Comparison of ENCODE assay signal across 9 cellular contexts in the genomic region with DNA sequence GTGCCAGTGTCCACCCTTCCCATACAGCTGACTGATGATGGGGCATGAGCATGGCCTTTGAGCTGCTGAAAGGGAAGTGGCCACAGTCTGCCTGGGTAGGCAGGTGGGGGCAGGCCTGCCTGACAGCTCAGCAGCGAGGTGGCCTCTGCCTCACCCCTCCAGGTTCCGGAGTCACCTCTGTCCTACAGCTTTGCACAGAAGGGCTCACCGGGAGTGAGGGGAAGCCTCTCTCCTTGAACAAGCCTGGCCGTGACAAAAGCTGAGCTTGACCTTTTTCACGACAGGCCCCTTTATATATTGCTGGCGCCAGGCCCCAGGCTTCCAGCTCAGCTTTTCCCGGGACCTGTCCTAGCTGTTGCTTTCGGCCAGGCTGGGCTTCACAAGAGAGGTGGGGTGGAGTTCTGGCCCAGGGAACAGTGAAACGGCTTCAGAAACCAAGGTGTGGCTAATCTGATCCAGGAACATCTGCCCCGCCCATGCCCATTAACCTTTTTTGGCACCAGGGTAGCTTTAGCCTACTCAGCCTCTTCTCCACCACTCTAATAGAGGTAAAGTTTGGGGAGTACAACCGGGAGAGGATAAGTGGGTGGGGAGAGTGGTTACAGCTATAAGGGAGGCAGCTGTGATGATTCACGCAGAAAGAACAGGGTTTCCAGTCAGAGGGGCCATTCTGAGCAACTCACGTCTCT. TPM values are rescaled to one million over a fixed set of nuclear protein-coding genes. Genes with fewer than 3 reads are reported as not detected.
A peak's percentile ranks its signal among the peaks of the same experiment; 100 is the strongest.
DNase-seq lines count a peak whose midpoint lies in the region; ATAC-seq and TF ChIP-seq lines count a peak whose summit lies in the region.
"Had no signal": no experiment of that assay in that cellular context is flagged by ENCODE, and none has a peak within 500 bp of the region (broad histone marks: within the 10 kb centered on the region; RNA-seq: fewer than 3 reads in every experiment).

No MANE protein-coding gene starts in this region.

- H3K4me3 Mint-ChIP-seq in activated naive CD4-positive, alpha-beta T cell treated with anti-CD3 and anti-CD28 coated beads for 36 hours: no peak overlapping the region

- H3K9me3 Mint-ChIP-seq in activated naive CD4-positive, alpha-beta T cell treated with anti-CD3 and anti-CD28 coated beads for 36 hours: no peaks in the 10 kb centered on the region

- peak overlapping the region; percentile 77 for H3K27ac Mint-ChIP-seq in activated naive CD4-positive, alpha-beta T cell treated with anti-CD3 and anti-CD28 coated beads for 36 hours

- peak; percentile 34 for DNase-seq in activated naive CD4-positive, alpha-beta T cell treated with anti-CD3 and anti-CD28 coated beads for 36 hours
- DNase-seq in activated naive CD4-positive, alpha-beta T cell (lab: John Stamatoyannopoulos, UW): no peak
- DNase-seq in activated T-cell treated with anti-CD3 and anti-CD28 coated beads, Interleukin-2, amount 50 U/mL, for 48 hours: peak; percentile 64 to 72
- peak; percentile 29 for DNase-seq in left kidney (ENCODE audit: low read depth, low spot score)
- DNase-seq in thyroid gland: peak; percentile 97 to 98
- no peak for DNase-seq in MV-4-11 (lab: John Stamatoyannopoulos, UW)
- DNase-seq: Caco-2 had no signal

- H3K27me3 ChIP-seq in thyroid gland: no peaks in the 10 kb centered on the region

- H3K36me3 ChIP-seq in thyroid gland: no peaks in the 10 kb centered on the region

- WGBS in thyroid gland, 2 donors: 22 to 25% methylated on average over 10 to 12 of the region's 13 CpGs

- ATAC-seq in HG03039 (IDR thresholded peaks at IDR 0.05; ENCODE audit: unreplicated experiment) (no peak), GM18511 (IDR thresholded peaks at IDR 0.05; ENCODE audit: unreplicated experiment) (no peak)

- peaks cover 72 to 96% of the 10 kb centered on the region in 2 donors for H3K4me1 ChIP-seq in thyroid gland

- H3K4me1 Mint-ChIP-seq in activated naive CD4-positive, alpha-beta T cell treated with anti-CD3 and anti-CD28 coated beads for 36 hours (ENCODE audit: low read depth): peaks cover 21% of the 10 kb centered on the region

- intact Hi-C loops in activated naive CD4-positive, alpha-beta T cell treated with anti-CD3 and anti-CD28 coated beads for 36 hours (cut with micrococcal nuclease): no loop called here
- intact Hi-C loops in thyroid gland (cut with DNase I): loop anchor here (10.0 kb wide), 1 partner anchor 65 kb away; no protein-coding TSS in a partner anchor

- no peak for TF ChIP-seq CTCF in thyroid gland (IDR thresholded peaks at IDR 0.05)

- H3K27ac ChIP-seq in thyroid gland: peak overlapping the region; percentile 80 to 94 (median 82)

- no peaks in the 10 kb centered on the region for H3K36me3 Mint-ChIP-seq in activated naive CD4-positive, alpha-beta T cell treated with anti-CD3 and anti-CD28 coated beads for 36 hours (ENCODE audit: low read depth)

- no peaks in the 10 kb centered on the region for H3K9me3 ChIP-seq in thyroid gland
- H3K9me3 ChIP-seq: Caco-2 had no signal

- TF ChIP-seq POLR2A in thyroid gland (IDR thresholded peaks at IDR 0.05): peak in 1 of 2 donors; percentile 72

- no peak overlapping the region for H3K4me3 ChIP-seq in thyroid gland (replicated peaks in 1 of 3)

- CTCF ChIA-PET in activated naive CD4-positive, alpha-beta T cell treated with anti-CD3 and anti-CD28 coated beads for 36 hours (lab: Charles Lee): interaction anchor here (0.9 to 1.6 kb wide), 5 partner anchors 11 to 449 kb away, joined by 3 to 4 read pairs (median 3); no protein-coding TSS in a partner anchor

- H3K27me3 Mint-ChIP-seq in activated naive CD4-positive, alpha-beta T cell treated with anti-CD3 and anti-CD28 coated beads for 36 hours (ENCODE audit: low read depth): no peaks in the 10 kb centered on the region

RNA-seq across cellular contexts. Expression of a gene that starts 42.9 kb away (rescaled TPM):
- under 1 TPM; 0.12 to 0.14 TPM for total RNA-seq in activated naive CD4-positive, alpha-beta T cell treated with anti-CD3 and anti-CD28 coated beads for 36 hours
- 10 to 100 TPM; 14.8 to 34.3 (median 30.6) TPM for total RNA-seq in thyroid gland

RNA-seq across cellular contexts. Expression of a gene that starts 49.2 kb away (rescaled TPM):
- 10 to 100 TPM; 67.3 to 68.5 TPM for total RNA-seq in activated naive CD4-positive, alpha-beta T cell treated with anti-CD3 and anti-CD28 coated beads for 36 hours
- total RNA-seq in thyroid gland: 100 to 1,000 TPM in 1 of 4 donors, 10 to 100 TPM in 3; 52.0 to 131 (median 72.2) TPM

Comparison
In these comparisons a context has a peak if more than half of its experiments do, and no peak if none do; other contexts are left out.
1. DNase-seq: peak in activated naive CD4-positive, alpha-beta T cell treated with anti-CD3 and anti-CD28 coated beads for 36 hours (single experiment), activated T-cell treated with anti-CD3 and anti-CD28 coated beads, Interleukin-2, amount 50 U/mL, for 48 hours (2 of 2), left kidney (single experiment) and thyroid gland (2 of 2); none in activated naive CD4-positive, alpha-beta T cell (0 of 4) and MV-4-11 (single experiment).
2. RNA of a gene that starts 42.9 kb away (total RNA-seq): 14.8 to 34.3 TPM in thyroid gland; 0.12 to 0.14 TPM in activated naive CD4-positive, alpha-beta T cell treated with anti-CD3 and anti-CD28 coated beads for 36 hours; every median in the first group is over 10 times any median in the second.